ENCODE assay signal across 2 cellular contexts in genomic region chr22:23800297-23801237, GRCh38.
TF ChIP-seq lines count a peak whose summit lies in the region.

No MANE protein-coding gene starts in this region.

TF ChIP-seq in GM12891, 5 proteins besides CTCF, POLR2A, EP300 and RAD21:
- TF ChIP-seq POU2F2 (IDR thresholded peaks at IDR 0.05; ENCODE audit: low read depth, low read length) (no peak), TAF1 (IDR thresholded peaks at IDR 0.05; ENCODE audit: low read depth, low read length) (no peak), SPI1 (IDR thresholded peaks at IDR 0.05; ENCODE audit: low read depth, low read length) (peak; percentile 97), PAX5 (IDR thresholded peaks at IDR 0.05; ENCODE audit: insufficient read depth, low read length, severe bottlenecking) (peak; percentile 54), POLR2AphosphoS5 (IDR thresholded peaks at IDR 0.05; ENCODE audit: low read depth, low read length) (no peak; the same call in 1 of the 2 replicates)
TF ChIP-seq in GM12891: peak in this region for 2.

TF ChIP-seq in GM12878, 131 proteins besides CTCF, POLR2A, EP300 and RAD21 (continues in another document):
- TF ChIP-seq CBFB (IDR thresholded peaks at IDR 0.05; ENCODE audit: low read depth) = no peak
- no peak for TF ChIP-seq CREB1 (IDR thresholded peaks at IDR 0.05; ENCODE audit: low read depth)
- TF ChIP-seq ZBTB33 (IDR thresholded peaks at IDR 0.05) = no peak
- no peak for TF ChIP-seq IRF5 (IDR thresholded peaks at IDR 0.05; ENCODE audit: borderline replicate concordance)
- no peak for TF ChIP-seq YBX1 (IDR thresholded peaks at IDR 0.05)
- 0 out of 2 replicates have a peak, but pooled peaks have one; percentile 23 for TF ChIP-seq JUND (IDR thresholded peaks at IDR 0.05; ENCODE audit: low read depth, low read length)
- TF ChIP-seq TARDBP (IDR thresholded peaks at IDR 0.05; ENCODE audit: borderline replicate concordance) = no peak
- peak; percentile 57; the same call in 1 of the 2 replicates for TF ChIP-seq CHD2 (IDR thresholded peaks at IDR 0.05; ENCODE audit: borderline replicate concordance, low read depth, low read length)
- no peak for TF ChIP-seq TCF7 (IDR thresholded peaks at IDR 0.05; ENCODE audit: borderline replicate concordance)
- peak; percentile 13; the same call in 1 of the 2 replicates for TF ChIP-seq ZNF592 (IDR thresholded peaks at IDR 0.05)
- peak; percentile 58; the same call in 1 of the 2 replicates for TF ChIP-seq NFIC (IDR thresholded peaks at IDR 0.05; ENCODE audit: low read depth, low read length)
- no peak for TF ChIP-seq KAT2A (conservative IDR thresholded peaks at IDR 0.05; ENCODE audit: control insufficient read depth, low read depth, low read length)
- TF ChIP-seq STAT1 (conservative IDR thresholded peaks at IDR 0.05) = no peak
- TF ChIP-seq SREBF2 (IDR thresholded peaks at IDR 0.05; ENCODE audit: low read length) = no peak
- no peak for TF ChIP-seq POLR2AphosphoS2 (IDR thresholded peaks at IDR 0.05; ENCODE audit: low read depth, low read length)
- peak; percentile 93 for TF ChIP-seq PAX5 (IDR thresholded peaks at IDR 0.05; ENCODE audit: borderline replicate concordance, low read depth, low read length)
- no peak for TF ChIP-seq HDAC6 (IDR thresholded peaks at IDR 0.05; ENCODE audit: unreplicated experiment)
- TF ChIP-seq NKRF (conservative IDR thresholded peaks at IDR 0.05) = no peak
- no peak for TF ChIP-seq FOXK2 (IDR thresholded peaks at IDR 0.05)
- TF ChIP-seq BMI1 (IDR thresholded peaks at IDR 0.05; ENCODE audit: borderline replicate concordance) = no peak
- peak; percentile 71 for TF ChIP-seq IKZF1 (conservative IDR thresholded peaks at IDR 0.05)
- TF ChIP-seq ETV6 (conservative IDR thresholded peaks at IDR 0.05 in 1 of 2, IDR thresholded peaks at IDR 0.05 in 1 of 2; ENCODE audit: borderline replicate concordance in 1 of 2, low read depth in 1 of 2) = peak in 1 of 2 experiments; percentile 61; a peak in 2 of 4 replicates
- TF ChIP-seq RELA (IDR thresholded peaks at IDR 0.05; ENCODE audit: borderline replicate concordance, partially characterized antibody) = no peak
- no peak for TF ChIP-seq HSF1 (IDR thresholded peaks at IDR 0.05; ENCODE audit: low read depth, low read length)
- no peak for TF ChIP-seq TBL1XR1 (IDR thresholded peaks at IDR 0.05; ENCODE audit: low read depth, low read length)
- no peak for TF ChIP-seq MEF2A (IDR thresholded peaks at IDR 0.05; ENCODE audit: insufficient read depth, low read depth, low read length)
- no peak for TF ChIP-seq ZNF217 (IDR thresholded peaks at IDR 0.05)
- no peak for TF ChIP-seq STAT3 (IDR thresholded peaks at IDR 0.05; ENCODE audit: low read depth, low read length)
- peak; percentile 16; the same call in 1 of the 2 replicates for TF ChIP-seq MTA2 (IDR thresholded peaks at IDR 0.05; ENCODE audit: low read depth)
- no peak for TF ChIP-seq E2F8 (IDR thresholded peaks at IDR 0.05; ENCODE audit: low read depth, partially characterized antibody)
- TF ChIP-seq HDAC2 (IDR thresholded peaks at IDR 0.05) = no peak
- no peak for TF ChIP-seq ASH2L (IDR thresholded peaks at IDR 0.05; ENCODE audit: borderline replicate concordance, low read depth)
- no peak for TF ChIP-seq NRF1 (conservative IDR thresholded peaks at IDR 0.05; ENCODE audit: low read depth, low read length)
- TF ChIP-seq TCF12 (IDR thresholded peaks at IDR 0.05; ENCODE audit: low read depth, low read length) = peak; percentile 95
- TF ChIP-seq TAF1 (IDR thresholded peaks at IDR 0.05; ENCODE audit: borderline replicate concordance, low read depth, low read length) = peak; percentile 36; the same call in 1 of the 2 replicates
- TF ChIP-seq CREM (IDR thresholded peaks at IDR 0.05; ENCODE audit: low read depth) = peak; percentile 37; the same call in 1 of the 2 replicates
- no peak for TF ChIP-seq ZNF384 (IDR thresholded peaks at IDR 0.05; ENCODE audit: borderline replicate concordance, low read depth, low read length)
- TF ChIP-seq NBN (IDR thresholded peaks at IDR 0.05) = peak; percentile 31; the same call in 1 of the 2 replicates
- no peak for TF ChIP-seq E2F4 (IDR thresholded peaks at IDR 0.05; ENCODE audit: low read depth, low read length)
- no peak for TF ChIP-seq BACH1 (IDR thresholded peaks at IDR 0.05; ENCODE audit: borderline replicate concordance)
- TF ChIP-seq RUNX3 (IDR thresholded peaks at IDR 0.05; ENCODE audit: low read length) = peak; percentile 77
- peak; percentile 71 to 72; a peak in 3 of 4 replicates for TF ChIP-seq IKZF2 (IDR thresholded peaks at IDR 0.05)
- peak; percentile 73 for TF ChIP-seq PKNOX1 (IDR thresholded peaks at IDR 0.05)
- no peak for TF ChIP-seq RAD51 (IDR thresholded peaks at IDR 0.05)
- TF ChIP-seq ZZZ3 (IDR thresholded peaks at IDR 0.05; ENCODE audit: control insufficient read depth, insufficient read length, low read depth) = no peak
- TF ChIP-seq SIX5 (IDR thresholded peaks at IDR 0.05; ENCODE audit: low read depth, low read length, severe bottlenecking) = no peak
- peak; percentile 59 for TF ChIP-seq BCL3 (IDR thresholded peaks at IDR 0.05; ENCODE audit: borderline replicate concordance, insufficient read depth, low read depth, low read length, poor library complexity, severe bottlenecking)
